In the genomic region with DNA sequence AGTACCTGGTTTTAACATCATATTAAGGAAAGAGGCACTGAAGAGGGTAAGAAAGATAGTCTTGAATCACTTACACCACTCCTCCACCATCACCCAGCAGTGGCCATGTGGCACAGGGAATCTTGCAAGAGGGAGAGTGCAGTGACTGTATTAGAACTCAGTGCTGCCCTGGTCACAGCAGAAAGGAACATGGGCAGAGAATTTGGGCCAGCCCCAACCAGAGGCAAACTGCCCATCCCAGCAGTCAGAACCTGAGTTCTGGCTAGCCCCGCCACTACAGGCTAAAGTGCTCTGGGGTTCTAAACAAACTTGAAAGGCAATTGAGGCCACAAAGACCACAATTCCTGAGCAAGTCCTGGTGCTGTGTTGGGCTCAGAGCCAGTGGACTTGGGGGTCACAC, we compare ENCODE assay signal across 31 cellular contexts. TPM values are rescaled to one million over a fixed set of nuclear protein-coding genes. Genes with fewer than 3 reads are reported as not detected.
"Had no signal": no experiment of that assay in that cellular context is flagged by ENCODE, and none has a peak within 500 bp of the region (broad histone marks: within the 10 kb centered on the region; RNA-seq: fewer than 3 reads in every experiment).

No MANE protein-coding gene starts in this region.

- H3K27ac ChIP-seq: ascending aorta, breast epithelium, esophagus muscularis mucosa, foreskin keratinocyte, gastrocnemius medialis, WERI-Rb-1 had no signal

- ATAC-seq: activated CD4-positive, CD25-positive, alpha-beta regulatory T cell treated with anti-CD3 and anti-CD28 coated beads, Interleukin-2, amount 50 U/mL, for 24 hours; activated CD8-positive, alpha-beta T cell treated with anti-CD3 and anti-CD28 coated beads for 36 hours; activated T-cell treated with anti-CD3 and anti-CD28 coated beads, Interleukin-2, amount 50 U/mL, for 4 hours; activated T-helper 17 cell treated with anti-CD3 and anti-CD28 coated beads, Interleukin-2, amount 50 U/mL, for 72 hours; effector memory CD8-positive, alpha-beta T cell; gastrocnemius medialis; T-helper 17 cell had no signal

- H3K27me3 ChIP-seq: ascending aorta, breast epithelium, esophagus muscularis mucosa, foreskin keratinocyte, gastrocnemius medialis had no signal

- H3K4me3 ChIP-seq: ascending aorta, breast epithelium, esophagus muscularis mucosa, gastrocnemius medialis had no signal

- H3K4me1 ChIP-seq: ascending aorta, breast epithelium, esophagus muscularis mucosa, foreskin keratinocyte, gastrocnemius medialis had no signal

- H3K36me3 ChIP-seq: ascending aorta, breast epithelium, esophagus muscularis mucosa, gastrocnemius medialis, WERI-Rb-1 had no signal

- H3K9me3 ChIP-seq: gastrocnemius medialis had no signal

- FAIRE-seq: colon had no signal

- DNase-seq: activated B cell treated with CpG ODN at 0.5 μM for 24 hours; activated CD4-positive, alpha-beta T cell treated with anti-CD3 and anti-CD28 coated beads for 48 hours; activated CD4-positive, alpha-beta T cell treated with anti-CD3 and anti-CD28 coated beads, Interleukin-2, amount 50 U/mL, for 1 hour; activated CD4-positive, alpha-beta T cell treated with anti-CD3 and anti-CD28 coated beads, Interleukin-2, amount 50 U/mL, for 48 hours; activated CD8-positive, alpha-beta memory T cell treated with anti-CD3 and anti-CD28 coated beads for 24 hours; activated CD8-positive, alpha-beta T cell treated with anti-CD3 and anti-CD28 coated beads for 36 hours; activated effector memory CD4-positive, alpha-beta T cell treated with Interleukin-2 at 50 U/mL for 16 hours; activated gamma-delta T cell treated with Interleukin-2 at 50 U/mL for 16 hours; activated naive CD4-positive, alpha-beta T cell treated with anti-CD3 and anti-CD28 coated beads, Interleukin-2, amount 50 U/mL, for 16 hours; activated naive CD4-positive, alpha-beta T cell treated with Interleukin-2 at 50 U/mL for 16 hours; activated T-cell treated with anti-CD3 and anti-CD28 coated beads, Interleukin-2, amount 50 U/mL, for 4 hours; amygdala; caudate nucleus; cortex of kidney; dermis blood vessel endothelial cell; effector CD4-positive, alpha-beta T cell; effector memory CD8-positive, alpha-beta T cell; erythroblast; gastrocnemius medialis; glutamatergic neuron; T-helper 1 cell; T-helper 17 cell; T1000; WERI-Rb-1 had no signal

RNA-seq across cellular contexts. Expression of a gene that starts 16.7 kb away (rescaled TPM):
- total RNA-seq: activated B cell treated with CpG ODN at 0.5 μM for 24 hours; activated CD8-positive, alpha-beta T cell treated with anti-CD3 and anti-CD28 coated beads for 36 hours; activated T-helper 17 cell treated with anti-CD3 and anti-CD28 coated beads, Interleukin-2, amount 50 U/mL, for 72 hours; T-helper 17 cell had no signal
